ENCODE assay signal across 8 cellular contexts in genomic region chr2:74334931-74335333, GRCh38. TPM values are rescaled to one million over a fixed set of nuclear protein-coding genes. Genes with fewer than 3 reads are reported as not detected.
DNase-seq lines count a peak whose midpoint lies in the region; ATAC-seq and TF ChIP-seq lines count a peak whose summit lies in the region.

No MANE protein-coding gene starts in this region.

- 29% methylated on average over 3 of the region's 3 CpGs for WGBS in SK-N-SH (ENCODE audit: low lambda C conversion rate)
- WGBS in transverse colon (ENCODE audit: low coverage in 1 of 2), 2 donors: 37% methylated on average over 3 of the region's 3 CpGs; no CpG with 5 or more reads in 1 of the 2 donors

- no peaks in the 10 kb centered on the region for H3K27me3 ChIP-seq in SK-N-SH (ENCODE audit: insufficient read depth)
- H3K27me3 ChIP-seq in parathyroid adenoma (ENCODE audit: control insufficient read depth, insufficient read depth, low read length): no peaks in the 10 kb centered on the region
- no peaks in the 10 kb centered on the region for H3K27me3 ChIP-seq in transverse colon

- peak; percentile 82 for TF ChIP-seq RAD21 in SK-N-SH (IDR thresholded peaks at IDR 0.05; ENCODE audit: low read length)

- POLR2A ChIA-PET in SK-N-SH (lab: Yijun Ruan, JAX): interaction anchor here (0.8 to 1.3 kb wide), 3 partner anchors 13 to 507 kb away, joined by 3 read pairs; partner anchors contain the start of gene C2orf81

- peak overlapping the region in 1 of 2 experiments; percentile 32; a peak in 1 of 4 replicates for H3K4me3 ChIP-seq in SK-N-SH (ENCODE audit: low read depth in 2 of 2, low read length in 1 of 2)
- no peak overlapping the region for H3K4me3 ChIP-seq in parathyroid adenoma (ENCODE audit: low read depth, low read length)
- no peak overlapping the region for H3K4me3 ChIP-seq in transverse colon

- intact Hi-C loops in transverse colon (cut with DNase I; ENCODE audit: low total_unique reads): loop anchor here (10.0 kb wide), 1 partner anchor 510 kb away; the partner anchor contains the start of gene STAMBP

- no peak for TF ChIP-seq EP300 in SK-N-SH (IDR thresholded peaks at IDR 0.05; ENCODE audit: borderline replicate concordance in 1 of 2, low read depth in 1 of 2, low read length in 1 of 2)
- no peak for TF ChIP-seq EP300 in transverse colon (IDR thresholded peaks at IDR 0.05; ENCODE audit: low read depth)

- peaks cover 4% of the 10 kb centered on the region for H3F3A ChIP-seq in SK-N-SH (replicated peaks; ENCODE audit: insufficient read depth)

- no peaks in the 10 kb centered on the region for H3K79me2 ChIP-seq in SK-N-SH (ENCODE audit: insufficient read depth)
- no peaks in the 10 kb centered on the region for H3K79me2 ChIP-seq in parathyroid adenoma

- DNase-seq in ELR (ENCODE audit: low read depth) (peak; percentile 76), LoVo (ENCODE audit: low spot score) (peak; percentile 66), SK-N-SH (peak; percentile 74), globus pallidus (ENCODE audit: low spot score) (peak; percentile 62), transverse colon (peak; percentile 86)
- peak; percentile 73 for DNase-seq in activated naive CD4-positive, alpha-beta T cell treated with Interleukin-2 at 50 U/mL for 16 hours

- no peak overlapping the region for H3K9ac ChIP-seq in SK-N-SH
- H3K9ac ChIP-seq in parathyroid adenoma: no peak overlapping the region

- peak; percentile 87 for TF ChIP-seq CTCF in SK-N-SH (IDR thresholded peaks at IDR 0.05)
- peak; percentile 95 for TF ChIP-seq CTCF in parathyroid adenoma (IDR thresholded peaks at IDR 0.05)
- peak; percentile 80 to 98 (median 93) for TF ChIP-seq CTCF in transverse colon (IDR thresholded peaks at IDR 0.05)

- H4K20me1 ChIP-seq in SK-N-SH (ENCODE audit: insufficient read depth): no peaks in the 10 kb centered on the region

- CTCF ChIA-PET in SK-N-SH (lab: Yijun Ruan, JAX): interaction anchor here (0.6 to 6.9 kb wide), 73 partner anchors 10 to 642 kb away, joined by 3 to 125 read pairs (median 5); partner anchors contain the start of genes CCDC142, DCTN1, INO80B and MTHFD2

- no peaks in the 10 kb centered on the region for H3K4me1 ChIP-seq in SK-N-SH (ENCODE audit: control insufficient read depth in 1 of 2, insufficient read depth in 2 of 2, low read depth in 1 of 2, low read length in 1 of 2)
- peaks cover 18% of the 10 kb centered on the region for H3K4me1 ChIP-seq in parathyroid adenoma
- H3K4me1 ChIP-seq in transverse colon: no peaks in the 10 kb centered on the region

- H2AFZ ChIP-seq in SK-N-SH (ENCODE audit: low read depth) (no peak overlapping the region), parathyroid adenoma (peak overlapping the region; percentile 63)

- H3K4me2 ChIP-seq in SK-N-SH: no peak overlapping the region
- H3K4me2 ChIP-seq in parathyroid adenoma (ENCODE audit: low read length): no peak overlapping the region

- H3K27ac ChIP-seq in SK-N-SH (ENCODE audit: low read depth in 2 of 2, low read length in 1 of 2): no peak overlapping the region
- peak overlapping the region; percentile 34 for H3K27ac ChIP-seq in parathyroid adenoma
- H3K27ac ChIP-seq in transverse colon: no peak overlapping the region

- H3K9me2 ChIP-seq in SK-N-SH: no peaks in the 10 kb centered on the region

- H3K9me3 ChIP-seq in SK-N-SH (no peaks in the 10 kb centered on the region), parathyroid adenoma (ENCODE audit: control insufficient read depth, low read length) (no peaks in the 10 kb centered on the region), transverse colon (no peaks in the 10 kb centered on the region)

- H3K36me3 ChIP-seq in SK-N-SH (replicated peaks in 1 of 2; ENCODE audit: control insufficient read depth in 1 of 2, insufficient read depth in 2 of 2, low read length in 1 of 2): no peaks in the 10 kb centered on the region
- H3K36me3 ChIP-seq in parathyroid adenoma (ENCODE audit: control insufficient read depth, insufficient read depth, low read length): no peaks in the 10 kb centered on the region
- no peaks in the 10 kb centered on the region for H3K36me3 ChIP-seq in transverse colon

- TF ChIP-seq POLR2A in transverse colon (IDR thresholded peaks at IDR 0.05): no peak

- ATAC-seq in GM21367 (IDR thresholded peaks at IDR 0.05; ENCODE audit: unreplicated experiment): no peak

- in situ Hi-C loops in transverse colon (cut with MboI; ENCODE audit: low pct_ligation_motif_present in 1 of 4, low pct_unique_long_range_greater_than_20kb in 1 of 4, low sequenced_read_pairs in 3 of 4): loop anchor here in 2 of 4 donors (10.0 to 25.0 kb wide), 3 partner anchors 70 to 523 kb away; no protein-coding TSS in a partner anchor

TF ChIP-seq in SK-N-SH, 30 proteins besides CTCF, POLR2A, EP300 and RAD21:
- TF ChIP-seq NRF1 (IDR thresholded peaks at IDR 0.05; ENCODE audit: low read depth, low read length) (0 out of 2 replicates have a peak, but pooled peaks have one; percentile 14), SMC3 (IDR thresholded peaks at IDR 0.05; ENCODE audit: low read depth, low read length) (peak; percentile 80), USF1 (IDR thresholded peaks at IDR 0.05; ENCODE audit: borderline replicate concordance, low read depth) (no peak)
TF ChIP-seq in SK-N-SH: peak in this region for 2.

RNA-seq across cellular contexts. Expression of gene SLC4A5, which starts 8.3 kb away (rescaled TPM):
- 0.25 and 1.1 TPM in 2 replicates for polyA plus RNA-seq in SK-N-SH (2012; rRNA removed)
- polyA plus RNA-seq in SK-N-SH (2012; cell fraction: cytosol; rRNA removed): 0.24 and 0.41 TPM in 2 replicates
- polyA plus RNA-seq in SK-N-SH (2012; cell fraction: nucleus; rRNA removed): 2.4 and 4.1 TPM in 2 replicates
- total RNA-seq in transverse colon: 1 to 10 TPM in 3 of 4 donors, under 1 TPM in 1; 0.37 to 6.1 (median 3.5) TPM

RNA-seq across cellular contexts. Expression of gene DCTN1, which starts 45.2 kb away (rescaled TPM):
- polyA plus RNA-seq in SK-N-SH (2012; rRNA removed): 88.9 and 91.1 TPM in 2 replicates
- polyA plus RNA-seq in SK-N-SH (2012; cell fraction: cytosol; rRNA removed): 56.4 and 68.3 TPM in 2 replicates
- polyA plus RNA-seq in SK-N-SH (2012; cell fraction: nucleus; rRNA removed): 117 and 122 TPM in 2 replicates
- 100 to 1,000 TPM; 109 to 134 (median 122) TPM for total RNA-seq in transverse colon
